8 cellular contexts compared by ENCODE assay signal in the genomic region with DNA sequence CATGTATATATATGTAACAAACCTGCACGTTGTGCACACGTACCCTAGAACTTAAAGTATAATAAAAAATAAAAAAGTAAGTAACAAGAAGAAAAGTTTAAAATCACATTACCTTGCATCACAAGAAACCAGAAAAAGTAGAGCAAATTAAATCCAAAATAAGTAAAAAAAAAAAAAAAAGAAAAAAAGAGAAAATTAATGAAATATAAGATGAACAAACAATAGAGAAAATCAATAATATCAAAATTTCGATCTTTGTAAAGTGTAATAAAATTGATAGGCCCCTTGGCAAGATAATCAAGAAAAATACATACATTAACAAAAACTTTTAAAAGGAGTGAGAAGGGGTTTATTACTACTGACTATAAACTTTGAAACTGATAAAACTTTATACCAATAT.
"Had no signal": no experiment of that assay in that cellular context is flagged by ENCODE, and none has a peak within 500 bp of the region (broad histone marks: within the 10 kb centered on the region; RNA-seq: fewer than 3 reads in every experiment).

No MANE protein-coding gene starts in this region.

- H3K4me3 ChIP-seq: GM12878 had no signal

- DNase-seq: GDM1, GF-D8 had no signal

- ATAC-seq: GM12878 had no signal

- FAIRE-seq: G401.6, GM12878, GM12891, GM12892, GM18507, GM19239 had no signal
